Comparison of ENCODE assay signal across 1 cellular context in genomic region chr5:32436553-32437262, GRCh38.
TF ChIP-seq lines count a peak whose summit lies in the region.

No MANE protein-coding gene starts in this region.

TF ChIP-seq in endothelial cell of umbilical vein, 7 proteins besides CTCF, POLR2A, EP300 and RAD21:
- TF ChIP-seq POLR2AphosphoS5 (IDR thresholded peaks at IDR 0.05; ENCODE audit: insufficient read depth, low read depth, low read length), result no peak
- no peak for TF ChIP-seq GATA2 (IDR thresholded peaks at IDR 0.05; ENCODE audit: insufficient read depth, insufficient read length, low read depth, low read length)
- TF ChIP-seq EZH2 (IDR thresholded peaks at IDR 0.05; ENCODE audit: borderline replicate concordance, low read depth, low read length, severe bottlenecking), result no peak
- TF ChIP-seq MYC (IDR thresholded peaks at IDR 0.05; ENCODE audit: low read depth, low read length), result no peak
- TF ChIP-seq JUN (IDR thresholded peaks at IDR 0.05; ENCODE audit: borderline replicate concordance, insufficient read depth, insufficient read length, low read depth), result no peak
- no peak for TF ChIP-seq MAX (IDR thresholded peaks at IDR 0.05; ENCODE audit: insufficient read depth, insufficient read length)
- TF ChIP-seq FOS (IDR thresholded peaks at IDR 0.05; ENCODE audit: borderline replicate concordance, insufficient read depth, low read length), result no peak
